ENCODE assay signal across 8 cellular contexts in genomic region chr10:110355181-110355831, GRCh38. TPM values are rescaled to one million over a fixed set of nuclear protein-coding genes. Genes with fewer than 3 reads are reported as not detected.
DNase-seq lines count a peak whose midpoint lies in the region; ATAC-seq and TF ChIP-seq lines count a peak whose summit lies in the region.

No MANE protein-coding gene starts in this region.

- no peak overlapping the region for H2AFZ ChIP-seq in smooth muscle cell (ENCODE audit: low read depth)

- no peak overlapping the region for H3K27ac ChIP-seq in smooth muscle cell (ENCODE audit: low read depth)

- no peak overlapping the region for H3K9ac ChIP-seq in smooth muscle cell (ENCODE audit: low read depth)

- peak overlapping the region; percentile 49 for H3K4me3 Mint-ChIP-seq in stimulated activated naive CD8-positive, alpha-beta T cell treated with anti-CD3 and anti-CD28 coated beads, Interleukin-15, Interleukin-2, amounts not matched to agents 100 ng/mL and 50 ng/mL, for 24 hours
- peak overlapping the region; percentile 90 for H3K4me3 Mint-ChIP-seq in T-helper 2 cell treated with Interferon-gamma antibody and Interleukin-4, amounts not matched to agents 5 μg/mL and 100 μg/mL, for 36 hours

- WGBS in smooth muscle cell (ENCODE audit: low lambda C conversion rate) = 90% methylated on average over 7 of the region's 8 CpGs

- no peak for DNase-seq in stimulated activated naive CD8-positive, alpha-beta T cell treated with anti-CD3 and anti-CD28 coated beads, Interleukin-15, Interleukin-2, amounts not matched to agents 100 U/mL and 50 U/mL, for 24 hours
- DNase-seq in T-helper 2 cell treated with Interferon-gamma antibody and Interleukin-4, amounts not matched to agents 5 μg/mL and 100 μg/mL, for 36 hours (ENCODE audit: low spot score) = peak; percentile 21
- no peak for DNase-seq in smooth muscle cell (lab: John Stamatoyannopoulos, UW; ENCODE audit: unreplicated experiment)
- no peak for DNase-seq in NCI-H524 treated with DMSO at 0.1 percent for 48 hours (lab: John Stamatoyannopoulos, UW)
- DNase-seq in DMS 273 (lab: John Stamatoyannopoulos, UW; ENCODE audit: unreplicated experiment) = no peak
- no peak for DNase-seq in globus pallidus (ENCODE audit: low spot score)

- no peak overlapping the region for H3K4me3 ChIP-seq in smooth muscle cell

- peaks cover 10% of the 10 kb centered on the region for H3K27me3 Mint-ChIP-seq in stimulated activated naive CD8-positive, alpha-beta T cell treated with anti-CD3 and anti-CD28 coated beads, Interleukin-15, Interleukin-2, amounts not matched to agents 100 ng/mL and 50 ng/mL, for 24 hours
- H3K27me3 Mint-ChIP-seq in T-helper 2 cell treated with Interferon-gamma antibody and Interleukin-4, amounts not matched to agents 5 μg/mL and 100 μg/mL, for 36 hours (ENCODE audit: low read depth) = no peaks in the 10 kb centered on the region

- no peak for ATAC-seq in stimulated activated naive CD8-positive, alpha-beta T cell treated with anti-CD3 and anti-CD28 coated beads, Interleukin-15, Interleukin-2, amounts not matched to agents 100 U/mL and 50 U/mL, for 24 hours
- peak; percentile 31 for ATAC-seq in HG02884 (IDR thresholded peaks at IDR 0.05; ENCODE audit: unreplicated experiment)

- no peak for TF ChIP-seq CTCF in smooth muscle cell (IDR thresholded peaks at IDR 0.05; ENCODE audit: borderline replicate concordance, insufficient read depth, poor library complexity, severe bottlenecking)

- no peaks in the 10 kb centered on the region for H3K9me3 ChIP-seq in smooth muscle cell (replicated peaks; ENCODE audit: low read depth)

- no peaks in the 10 kb centered on the region for H4K20me1 ChIP-seq in smooth muscle cell (ENCODE audit: low read depth)

- no peaks in the 10 kb centered on the region for H3K36me3 ChIP-seq in smooth muscle cell (ENCODE audit: low read depth)

- peaks cover 10% of the 10 kb centered on the region for H3K4me1 ChIP-seq in smooth muscle cell (ENCODE audit: low read depth)

- H3K79me2 ChIP-seq in smooth muscle cell (ENCODE audit: low read depth) = no peaks in the 10 kb centered on the region

- H3K4me1 Mint-ChIP-seq in stimulated activated naive CD8-positive, alpha-beta T cell treated with anti-CD3 and anti-CD28 coated beads, Interleukin-15, Interleukin-2, amounts not matched to agents 100 ng/mL and 50 ng/mL, for 24 hours (ENCODE audit: low read depth) = peaks cover 67% of the 10 kb centered on the region
- H3K4me1 Mint-ChIP-seq in T-helper 2 cell treated with Interferon-gamma antibody and Interleukin-4, amounts not matched to agents 5 μg/mL and 100 μg/mL, for 36 hours (ENCODE audit: low read depth) = peaks cover 57% of the 10 kb centered on the region

- H3K4me2 ChIP-seq in smooth muscle cell = no peak overlapping the region

- no peaks in the 10 kb centered on the region for H3K9me3 Mint-ChIP-seq in stimulated activated naive CD8-positive, alpha-beta T cell treated with anti-CD3 and anti-CD28 coated beads, Interleukin-15, Interleukin-2, amounts not matched to agents 100 ng/mL and 50 ng/mL, for 24 hours
- H3K9me3 Mint-ChIP-seq in T-helper 2 cell treated with Interferon-gamma antibody and Interleukin-4, amounts not matched to agents 5 μg/mL and 100 μg/mL, for 36 hours = no peaks in the 10 kb centered on the region

- peaks cover 13% of the 10 kb centered on the region for H3F3A ChIP-seq in smooth muscle cell (ENCODE audit: low read depth)

- H3K27ac Mint-ChIP-seq in stimulated activated naive CD8-positive, alpha-beta T cell treated with anti-CD3 and anti-CD28 coated beads, Interleukin-15, Interleukin-2, amounts not matched to agents 100 ng/mL and 50 ng/mL, for 24 hours = peak overlapping the region; percentile 87
- peak overlapping the region; percentile 97 for H3K27ac Mint-ChIP-seq in T-helper 2 cell treated with Interferon-gamma antibody and Interleukin-4, amounts not matched to agents 5 μg/mL and 100 μg/mL, for 36 hours

- H3K27me3 ChIP-seq in smooth muscle cell (ENCODE audit: low read depth) = no peaks in the 10 kb centered on the region

- no peaks in the 10 kb centered on the region for H3K36me3 Mint-ChIP-seq in stimulated activated naive CD8-positive, alpha-beta T cell treated with anti-CD3 and anti-CD28 coated beads, Interleukin-15, Interleukin-2, amounts not matched to agents 100 ng/mL and 50 ng/mL, for 24 hours (ENCODE audit: low read depth)
- no peaks in the 10 kb centered on the region for H3K36me3 Mint-ChIP-seq in T-helper 2 cell treated with Interferon-gamma antibody and Interleukin-4, amounts not matched to agents 5 μg/mL and 100 μg/mL, for 36 hours (ENCODE audit: low read depth)

RNA-seq across cellular contexts. Expression of gene SMNDC1, which starts 50.6 kb away (rescaled TPM):
- 17.7 and 25.6 TPM in 2 replicates for total RNA-seq in smooth muscle cell
- polyA plus RNA-seq in smooth muscle cell = 19.0 and 22.2 TPM in 2 replicates
